Comparison of ENCODE assay signal across 1 cellular context in genomic region chr21:44892536-44893277, GRCh38.
TF ChIP-seq lines count a peak whose summit lies in the region.

No MANE protein-coding gene starts in this region.

TF ChIP-seq in HCT116, 20 proteins besides CTCF, POLR2A, EP300 and RAD21:
- TF ChIP-seq POLR2AphosphoS5 (IDR thresholded peaks at IDR 0.05; ENCODE audit: low read depth, low read length): no peak
- TF ChIP-seq EZH2 (IDR thresholded peaks at IDR 0.05): no peak
- TF ChIP-seq ELF1 (IDR thresholded peaks at IDR 0.05; ENCODE audit: borderline replicate concordance, low read depth): no peak
- no peak for TF ChIP-seq YY1 (IDR thresholded peaks at IDR 0.05; ENCODE audit: extremely low read depth, insufficient replicate concordance, low read depth, low read length)
TF ChIP-seq in HCT116: peak in this region for 0.
